ENCODE assay signal across 8 cellular contexts in the genomic region with DNA sequence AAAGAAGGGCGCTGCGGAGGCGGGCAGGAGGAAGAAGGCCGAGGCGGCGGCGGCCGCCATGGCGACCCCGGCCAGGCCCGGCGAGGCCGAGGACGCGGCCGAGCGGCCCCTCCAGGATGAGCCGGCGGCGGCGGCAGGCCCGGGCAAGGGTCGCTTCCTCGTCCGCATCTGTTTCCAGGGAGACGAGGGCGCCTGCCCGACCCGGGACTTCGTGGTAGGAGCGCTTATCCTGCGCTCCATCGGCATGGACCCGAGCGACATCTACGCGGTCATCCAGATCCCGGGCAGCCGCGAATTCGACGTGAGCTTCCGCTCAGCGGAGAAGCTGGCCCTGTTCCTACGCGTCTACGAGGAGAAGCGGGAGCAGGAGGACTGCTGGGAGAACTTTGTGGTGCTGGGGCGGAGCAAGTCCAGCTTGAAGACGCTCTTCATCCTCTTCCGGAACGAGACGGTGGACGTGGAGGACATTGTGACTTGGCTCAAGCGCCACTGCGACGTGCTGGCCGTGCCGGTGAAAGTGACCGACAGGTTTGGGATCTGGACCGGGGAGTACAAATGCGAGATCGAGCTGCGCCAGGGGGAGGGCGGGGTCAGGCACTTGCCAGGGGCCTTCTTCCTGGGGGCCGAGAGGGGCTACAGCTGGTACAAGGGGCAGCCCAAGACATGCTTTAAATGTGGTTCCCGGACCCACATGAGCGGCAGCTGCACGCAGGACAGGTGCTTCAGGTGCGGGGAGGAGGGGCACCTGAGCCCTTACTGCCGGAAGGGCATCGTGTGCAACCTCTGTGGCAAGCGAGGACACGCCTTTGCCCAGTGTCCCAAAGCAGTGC. TPM values are rescaled to one million over a fixed set of nuclear protein-coding genes. Genes with fewer than 3 reads are reported as not detected.
DNase-seq lines count a peak whose midpoint lies in the region; ATAC-seq and TF ChIP-seq lines count a peak whose summit lies in the region.

No MANE protein-coding gene starts in this region.

- peak; percentile 72 for DNase-seq in A673 (ENCODE audit: low spot score)
- peak; percentile 59 for DNase-seq in NCI-H2227 (lab: John Stamatoyannopoulos, UW; ENCODE audit: unreplicated experiment)
- DNase-seq in activated CD4-positive, alpha-beta T cell treated with anti-CD3 and anti-CD28 coated beads for 4 hours, result peak; percentile 20 to 39
- peak; percentile 56 to 92 for DNase-seq in lower leg skin (ENCODE audit: low spot score in 2 of 2)
- DNase-seq in stimulated activated CD4-positive, alpha-beta T cell treated with anti-CD3 and anti-CD28 coated beads, Interleukin-4, amount 100 ng/mL, for 48 hours (ENCODE audit: low read depth in 2 of 2), result peak; percentile 28 to 33

- peaks cover 12% of the 10 kb centered on the region for H3K36me3 ChIP-seq in A673 (ENCODE audit: insufficient read depth, low read length, poor library complexity, severe bottlenecking)
- peaks cover 0 to 10% of the 10 kb centered on the region in 2 donors for H3K36me3 ChIP-seq in duodenal mucosa (ENCODE audit: control insufficient read depth in 1 of 2, insufficient read depth in 2 of 2, low read length in 2 of 2)

- H3K4me1 ChIP-seq in A673 (ENCODE audit: insufficient read depth, low read length, poor library complexity, severe bottlenecking), result peaks cover 32% of the 10 kb centered on the region
- H3K4me1 ChIP-seq in duodenal mucosa (ENCODE audit: control insufficient read depth in 1 of 2, insufficient read depth in 2 of 2, low read length in 2 of 2), result peaks cover 24 to 26% of the 10 kb centered on the region in 2 donors

- POLR2A ChIA-PET in A673 (lab: Charles Lee; ENCODE audit: low non-redundant PET), result no interaction called here

- TF ChIP-seq POLR2A in lower leg skin (IDR thresholded peaks at IDR 0.05), result no peak

- intact Hi-C loops in A673 (cut with micrococcal nuclease; ENCODE audit: unreplicated experiment) (loop anchor here (1.0 kb wide), 1 partner anchor 29 kb away; no protein-coding TSS in a partner anchor), lower leg skin (cut with DNase I; ENCODE audit: low total_unique reads) (no loop called here)

- peak overlapping the region; percentile 99 for H3K27ac ChIP-seq in A673 (ENCODE audit: low read depth, low read length, poor library complexity, severe bottlenecking)
- H3K27ac ChIP-seq in duodenal mucosa (ENCODE audit: low read depth, low read length), result peak overlapping the region; percentile 94

- 0% methylated on average over 52 to 68 of the region's 74 CpGs for WGBS in lower leg skin, 2 donors

- H3K4me3 ChIP-seq in A673 (ENCODE audit: low read depth, low read length, poor library complexity, severe bottlenecking), result peak overlapping the region; percentile 88
- peak overlapping the region; percentile 98 to 99 for H3K4me3 ChIP-seq in duodenal mucosa (ENCODE audit: low read depth in 1 of 2, low read length in 2 of 2)
- H3K4me3 ChIP-seq in lower leg skin (ENCODE audit: low read depth, poor library complexity, severe bottlenecking), result peak overlapping the region; percentile 81

- H3K9ac ChIP-seq in duodenal mucosa (ENCODE audit: low read depth in 1 of 2, low read length in 2 of 2), result peak overlapping the region; percentile 92 to 97

- BruUV-seq in A673 (replicated peaks; lab: Mats Ljungman, UMichigan), result no TSS peak

- TF ChIP-seq CTCF in A673 (conservative IDR thresholded peaks at IDR 0.05; ENCODE audit: low read depth, low read length), result no peak
- no peak for TF ChIP-seq CTCF in lower leg skin (IDR thresholded peaks at IDR 0.05)

- ATAC-seq in GM18519 (IDR thresholded peaks at IDR 0.05; ENCODE audit: low FRiP score, unreplicated experiment) (peak; percentile 12), HG03025 (IDR thresholded peaks at IDR 0.05; ENCODE audit: low FRiP score, unreplicated experiment) (peak; percentile 28)

- H3K27me3 ChIP-seq in A673 (replicated peaks; ENCODE audit: insufficient read depth, low read depth, low read length, poor library complexity), result no peaks in the 10 kb centered on the region
- H3K27me3 ChIP-seq in duodenal mucosa (ENCODE audit: control insufficient read depth in 1 of 2, insufficient read depth in 2 of 2, low read length in 2 of 2), result no peaks in the 10 kb centered on the region

- CTCF ChIA-PET in A673 (lab: Charles Lee), result interaction anchor here (0.7 kb wide), 3 partner anchors 12 to 56 kb away, joined by 3 to 8 read pairs (median 4); no protein-coding TSS in a partner anchor

- H3K9me3 ChIP-seq in A673 (ENCODE audit: low read depth, low read length, poor library complexity, severe bottlenecking) (no peaks in the 10 kb centered on the region), duodenal mucosa (ENCODE audit: control insufficient read depth in 1 of 2, low read length in 2 of 2) (no peaks in the 10 kb centered on the region)

RNA-seq across cellular contexts. Expression of gene ZCCHC3, which starts 0.8 kb away (rescaled TPM):
- total RNA-seq in A673 (2021) (38.0 and 39.6 TPM in 2 replicates), lower leg skin (10 to 100 TPM in 1 of 4 donors, 1 to 10 TPM in 3; 7.3 to 10.8 (median 9.2) TPM)

RNA-seq across cellular contexts. Expression of gene C20orf96, which starts 7.6 kb away (rescaled TPM):
- total RNA-seq in A673 (2021), result 21.7 and 26.3 TPM in 2 replicates
- total RNA-seq in lower leg skin, result under 1 TPM in 3 of 4 donors, not detected in 1; 0.36 to 0.59 (median 0.52) TPM

RNA-seq across cellular contexts. Expression of gene SOX12, which starts 27.2 kb away (rescaled TPM):
- total RNA-seq in A673 (2021) (41.0 and 51.0 TPM in 2 replicates), lower leg skin (1 to 10 TPM; 4.7 to 9.9 (median 5.4) TPM)

RNA-seq across cellular contexts. Expression of gene DEFB132, which starts 40.6 kb away (rescaled TPM):
- total RNA-seq in A673 (2021) (not detected in 2 replicates), lower leg skin (not detected)

RNA-seq across cellular contexts. Expression of gene NRSN2, which starts 48.8 kb away (rescaled TPM):
- total RNA-seq in A673 (2021) (43.4 and 55.4 TPM in 2 replicates), lower leg skin (10 to 100 TPM in 2 of 4 donors, 1 to 10 TPM in 2; 4.4 to 16.6 (median 9.9) TPM)

Comparison
In these comparisons a context has a peak if more than half of its experiments do, and no peak if none do; other contexts are left out.
1. Peak in every context shown above with its lines: DNase-seq, ATAC-seq, H3K4me3 ChIP-seq and H3K27ac ChIP-seq.
2. RNA of gene C20orf96, which starts 7.6 kb away (total RNA-seq): 21.7 to 26.3 TPM in A673; 0.36 to 0.59 TPM in lower leg skin; every median in the first group is over 10 times any median in the second.